10 cellular contexts compared by ENCODE assay signal in the genomic region with DNA sequence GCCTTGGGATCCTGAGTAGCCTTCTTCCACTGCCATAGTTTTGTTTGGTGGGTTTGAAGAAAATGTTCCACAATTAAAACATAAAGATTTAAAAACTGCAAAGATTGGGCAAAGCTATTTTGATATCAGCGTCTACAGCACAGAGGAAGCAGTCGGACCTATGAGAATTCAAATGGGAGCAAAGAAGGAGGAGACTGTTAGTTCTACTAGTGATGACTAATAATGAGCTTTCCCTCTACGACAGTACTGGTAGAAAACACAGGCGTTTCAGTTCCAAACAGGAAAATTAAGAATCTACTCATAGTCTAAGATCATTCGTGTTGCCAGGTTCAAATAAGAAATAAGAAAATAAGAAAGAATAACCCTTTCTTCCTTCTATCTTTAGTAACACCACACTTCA.
DNase-seq lines count a peak whose midpoint lies in the region; ATAC-seq and TF ChIP-seq lines count a peak whose summit lies in the region.
"Had no signal": no experiment of that assay in that cellular context is flagged by ENCODE, and none has a peak within 500 bp of the region (broad histone marks: within the 10 kb centered on the region; RNA-seq: fewer than 3 reads in every experiment).

No MANE protein-coding gene starts in this region.

- H3K79me1 ChIP-seq in mesendoderm (ENCODE audit: low read length): no peaks in the 10 kb centered on the region

- POLR2A ChIA-PET in activated CD4-positive, alpha-beta memory T cell treated with anti-CD3 and anti-CD28 coated beads for 36 hours (lab: Charles Lee): interaction anchor here (1.2 to 2.6 kb wide), 8 partner anchors 8 to 120 kb away, joined by 3 to 14 read pairs (median 4); no protein-coding TSS in a partner anchor
- POLR2A ChIA-PET in activated CD4-positive, alpha-beta memory T cell treated with anti-CD3 and anti-CD28 coated beads, Interleukin-2, amount 10 ng/mL, durations not matched to agents 7 days and 5 days (lab: Charles Lee): no interaction called here
- POLR2A ChIA-PET in CD4-positive, alpha-beta memory T cell (lab: Charles Lee; ENCODE audit: partially characterized antibody): no interaction called here

- peaks cover 3% of the 10 kb centered on the region for H3K4me1 ChIP-seq in mesendoderm (ENCODE audit: control insufficient read depth, low read depth, low read length)
- H3K4me1 ChIP-seq in CD4-positive, alpha-beta memory T cell (ENCODE audit: insufficient read depth, low read length): no peaks in the 10 kb centered on the region

- H3K27me3 ChIP-seq in mesendoderm (ENCODE audit: insufficient read depth, low read length, poor library complexity): no peaks in the 10 kb centered on the region
- H3K27me3 ChIP-seq in CD4-positive, alpha-beta memory T cell (ENCODE audit: insufficient read depth, low read length): no peaks in the 10 kb centered on the region
- H3K27me3 ChIP-seq: SJSA1 had no signal

- H4K5ac ChIP-seq in mesendoderm (ENCODE audit: low read length): no peak overlapping the region

- H3K18ac ChIP-seq in mesendoderm (ENCODE audit: low read length): no peak overlapping the region

- CTCF ChIA-PET in activated CD4-positive, alpha-beta memory T cell treated with anti-CD3 and anti-CD28 coated beads for 36 hours (lab: Charles Lee): interaction anchor here (0.7 to 1.7 kb wide), 4 partner anchors 9 to 37 kb away, joined by 3 to 10 read pairs (median 4); no protein-coding TSS in a partner anchor
- CTCF ChIA-PET in activated CD4-positive, alpha-beta memory T cell treated with anti-CD3 and anti-CD28 coated beads, Interleukin-2, amount 10 ng/mL, durations not matched to agents 7 days and 5 days (lab: Charles Lee): no interaction called here
- CTCF ChIA-PET in CD4-positive, alpha-beta memory T cell (lab: Charles Lee; ENCODE audit: partially characterized antibody): no interaction called here

- no peak overlapping the region for H3K4me2 ChIP-seq in mesendoderm (ENCODE audit: low read length)

- H2BK120ac ChIP-seq in mesendoderm (ENCODE audit: low read depth, low read length): no peak overlapping the region

- no peak overlapping the region for H3K23ac ChIP-seq in mesendoderm (ENCODE audit: low read length)

- H3K4me3 ChIP-seq in mesendoderm (ENCODE audit: low read length): no peak overlapping the region
- H3K4me3 ChIP-seq in CD4-positive, alpha-beta memory T cell (ENCODE audit: low read length in 2 of 2): no peak overlapping the region
- H3K4me3 ChIP-seq: SJSA1 had no signal

- H2BK5ac ChIP-seq in mesendoderm (ENCODE audit: low read length): peak overlapping the region; percentile 13

- TF ChIP-seq CTCF in omental fat pad (IDR thresholded peaks at IDR 0.05): no peak

- H3K4me1 Mint-ChIP-seq in activated CD4-positive, alpha-beta memory T cell treated with anti-CD3 and anti-CD28 coated beads for 36 hours (ENCODE audit: low read depth): peaks cover 65% of the 10 kb centered on the region
- peaks cover 27% of the 10 kb centered on the region for H3K4me1 Mint-ChIP-seq in activated CD4-positive, alpha-beta memory T cell treated with anti-CD3 and anti-CD28 coated beads, Interleukin-2, amount 10 ng/mL, durations not matched to agents 7 days and 5 days
- H3K4me1 Mint-ChIP-seq in CD4-positive, alpha-beta memory T cell: peaks cover 0 to 9% (median under 1%) of the 10 kb centered on the region in 4 donors

- peak overlapping the region; percentile 85 for H3K27ac Mint-ChIP-seq in activated CD4-positive, alpha-beta memory T cell treated with anti-CD3 and anti-CD28 coated beads for 36 hours
- no peak overlapping the region for H3K27ac Mint-ChIP-seq in activated CD4-positive, alpha-beta memory T cell treated with anti-CD3 and anti-CD28 coated beads, Interleukin-2, amount 10 ng/mL, durations not matched to agents 7 days and 5 days
- H3K27ac Mint-ChIP-seq in CD4-positive, alpha-beta memory T cell: peak overlapping the region in 1 of 7 donors; percentile 58

- no peak overlapping the region for H3K4ac ChIP-seq in mesendoderm (ENCODE audit: low read depth, low read length)

- no peaks in the 10 kb centered on the region for H3K36me3 ChIP-seq in mesendoderm (ENCODE audit: control insufficient read depth, insufficient read depth, low read length)
- H3K36me3 ChIP-seq in CD4-positive, alpha-beta memory T cell (ENCODE audit: insufficient read depth, low read length): peaks cover 5% of the 10 kb centered on the region
- H3K36me3 ChIP-seq: SJSA1 had no signal

- no peak overlapping the region for H3K27ac ChIP-seq in mesendoderm (ENCODE audit: low read depth, low read length)
- no peak overlapping the region for H3K27ac ChIP-seq in CD4-positive, alpha-beta memory T cell (ENCODE audit: low read depth, low read length)
- H3K27ac ChIP-seq: SJSA1 had no signal

- no CpG with 5 or more reads among the region's 5 CpGs for WGBS in mesendoderm (ENCODE audit: extremely low coverage, insufficient coverage, low lambda C conversion rate)

- H3K9me3 ChIP-seq in CD4-positive, alpha-beta memory T cell (ENCODE audit: control insufficient read depth in 1 of 2, low read length in 2 of 2): no peaks in the 10 kb centered on the region
- H3K9me3 ChIP-seq: SJSA1 had no signal

- ATAC-seq in GM21619 (IDR thresholded peaks at IDR 0.05; ENCODE audit: unreplicated experiment) (peak; percentile 86), HG03342 (IDR thresholded peaks at IDR 0.05; ENCODE audit: unreplicated experiment) (peak; percentile 87), omental fat pad (ENCODE audit: low FRiP score) (no peak)

- H2AK5ac ChIP-seq in mesendoderm (ENCODE audit: low read length): no peak overlapping the region

- H4K8ac ChIP-seq in mesendoderm (ENCODE audit: low read depth, low read length): no peak overlapping the region

- no peaks in the 10 kb centered on the region for H3K79me2 ChIP-seq in mesendoderm (ENCODE audit: control insufficient read depth, insufficient read depth, low read length)

- no peak overlapping the region for H2BK15ac ChIP-seq in mesendoderm (replicated peaks; ENCODE audit: low read depth)

- H3K36me3 Mint-ChIP-seq in activated CD4-positive, alpha-beta memory T cell treated with anti-CD3 and anti-CD28 coated beads for 36 hours: peaks cover 31% of the 10 kb centered on the region
- peaks cover 28% of the 10 kb centered on the region for H3K36me3 Mint-ChIP-seq in activated CD4-positive, alpha-beta memory T cell treated with anti-CD3 and anti-CD28 coated beads, Interleukin-2, amount 10 ng/mL, durations not matched to agents 7 days and 5 days (ENCODE audit: low read depth)
- H3K36me3 Mint-ChIP-seq in CD4-positive, alpha-beta memory T cell: peaks cover 51 to 63% of the 10 kb centered on the region in 2 donors

- H3K9me3 Mint-ChIP-seq in activated CD4-positive, alpha-beta memory T cell treated with anti-CD3 and anti-CD28 coated beads for 36 hours: no peaks in the 10 kb centered on the region
- no peaks in the 10 kb centered on the region for H3K9me3 Mint-ChIP-seq in activated CD4-positive, alpha-beta memory T cell treated with anti-CD3 and anti-CD28 coated beads, Interleukin-2, amount 10 ng/mL, durations not matched to agents 7 days and 5 days
- no peaks in the 10 kb centered on the region for H3K9me3 Mint-ChIP-seq in CD4-positive, alpha-beta memory T cell

- H3K4me3 Mint-ChIP-seq in activated CD4-positive, alpha-beta memory T cell treated with anti-CD3 and anti-CD28 coated beads for 36 hours: peak overlapping the region; percentile 69
- H3K4me3 Mint-ChIP-seq in activated CD4-positive, alpha-beta memory T cell treated with anti-CD3 and anti-CD28 coated beads, Interleukin-2, amount 10 ng/mL, durations not matched to agents 7 days and 5 days: no peak overlapping the region
- H3K4me3 Mint-ChIP-seq in CD4-positive, alpha-beta memory T cell: no peak overlapping the region

- H3K9ac ChIP-seq in mesendoderm (ENCODE audit: low read length): no peak overlapping the region

- no peak for DNase-seq in activated CD4-positive, alpha-beta memory T cell treated with anti-CD3 and anti-CD28 coated beads for 36 hours
- no peak for DNase-seq in activated CD4-positive, alpha-beta memory T cell treated with anti-CD3 and anti-CD28 coated beads, Interleukin-2, amount 10 ng/mL, durations not matched to agents 7 days and 5 days
- DNase-seq in mesendoderm (no peak), ureter (ENCODE audit: low spot score) (no peak), omental fat pad (ENCODE audit: low spot score) (no peak)
- DNase-seq in CD4-positive, alpha-beta memory T cell: no peak
- DNase-seq: retina had no signal

- H3K56ac ChIP-seq in mesendoderm (ENCODE audit: low read length): no peak overlapping the region

- intact Hi-C loops in activated CD4-positive, alpha-beta memory T cell treated with anti-CD3 and anti-CD28 coated beads for 36 hours (cut with micrococcal nuclease): loop anchor here (1.0 to 2.0 kb wide), 3 partner anchors 8 to 62 kb away; no protein-coding TSS in a partner anchor
- intact Hi-C loops in CD4-positive, alpha-beta memory T cell (cut with micrococcal nuclease): no loop called here

- no peaks in the 10 kb centered on the region for H3K27me3 Mint-ChIP-seq in activated CD4-positive, alpha-beta memory T cell treated with anti-CD3 and anti-CD28 coated beads for 36 hours
- no peaks in the 10 kb centered on the region for H3K27me3 Mint-ChIP-seq in activated CD4-positive, alpha-beta memory T cell treated with anti-CD3 and anti-CD28 coated beads, Interleukin-2, amount 10 ng/mL, durations not matched to agents 7 days and 5 days
- H3K27me3 Mint-ChIP-seq in CD4-positive, alpha-beta memory T cell: no peaks in the 10 kb centered on the region
